In genomic region chr10:79379512-79380124, GRCh38 we compare ENCODE assay signal across 9 cellular contexts. TPM values are rescaled to one million over a fixed set of nuclear protein-coding genes. Genes with fewer than 3 reads are reported as not detected.
DNase-seq lines count a peak whose midpoint lies in the region; ATAC-seq and TF ChIP-seq lines count a peak whose summit lies in the region.
"Had no signal": no experiment of that assay in that cellular context is flagged by ENCODE, and none has a peak within 500 bp of the region (broad histone marks: within the 10 kb centered on the region; RNA-seq: fewer than 3 reads in every experiment).

No MANE protein-coding gene starts in this region.

- no peak overlapping the region for H3K27ac Mint-ChIP-seq in activated naive CD8-positive, alpha-beta T cell treated with anti-CD3 and anti-CD28 coated beads, Interleukin-2, amount 10 ng/mL, durations not matched to agents 7 days and 5 days
- no peak overlapping the region for H3K27ac Mint-ChIP-seq in activated naive CD8-positive, alpha-beta T cell treated with anti-CD3 and anti-CD28 coated beads, Interleukin-2, amount 50 U/mL, for 24 hours

- no peaks in the 10 kb centered on the region for H3K9me3 Mint-ChIP-seq in activated naive CD8-positive, alpha-beta T cell treated with anti-CD3 and anti-CD28 coated beads, Interleukin-2, amount 10 ng/mL, durations not matched to agents 7 days and 5 days
- H3K9me3 Mint-ChIP-seq in activated naive CD8-positive, alpha-beta T cell treated with anti-CD3 and anti-CD28 coated beads, Interleukin-2, amount 50 U/mL, for 24 hours: no peaks in the 10 kb centered on the region

- peak; percentile 16 for DNase-seq in activated naive CD8-positive, alpha-beta T cell treated with anti-CD3 and anti-CD28 coated beads, Interleukin-2, amount 10 ng/mL, durations not matched to agents 7 days and 5 days
- DNase-seq in activated naive CD8-positive, alpha-beta T cell treated with anti-CD3 and anti-CD28 coated beads, Interleukin-2, amount 50 U/mL, for 24 hours: no peak
- DNase-seq in heart left ventricle: peak in 3 of 5 donors; percentile 47 to 71 (median 71)
- DNase-seq in osteoblast (ENCODE audit: insufficient read length, low spot score, missing footprints): peak; percentile 81
- peak; percentile 57 to 67 for DNase-seq in uterus
- no peak for DNase-seq in HuH-7.5 (ENCODE audit: low spot score)

- H3K27me3 Mint-ChIP-seq in activated naive CD8-positive, alpha-beta T cell treated with anti-CD3 and anti-CD28 coated beads, Interleukin-2, amount 10 ng/mL, durations not matched to agents 7 days and 5 days: peaks cover 2% of the 10 kb centered on the region
- H3K27me3 Mint-ChIP-seq in activated naive CD8-positive, alpha-beta T cell treated with anti-CD3 and anti-CD28 coated beads, Interleukin-2, amount 50 U/mL, for 24 hours: no peaks in the 10 kb centered on the region

- no peaks in the 10 kb centered on the region for H3K79me2 ChIP-seq in osteoblast (ENCODE audit: insufficient read depth, low read length)
- H3K79me2 ChIP-seq: parathyroid adenoma had no signal

- no peak overlapping the region for H3K4me3 Mint-ChIP-seq in activated naive CD8-positive, alpha-beta T cell treated with anti-CD3 and anti-CD28 coated beads, Interleukin-2, amount 10 ng/mL, durations not matched to agents 7 days and 5 days
- H3K4me3 Mint-ChIP-seq in activated naive CD8-positive, alpha-beta T cell treated with anti-CD3 and anti-CD28 coated beads, Interleukin-2, amount 50 U/mL, for 24 hours: no peak overlapping the region

- H3K36me3 ChIP-seq in heart left ventricle: peaks cover 0 to 6% (median 0%) of the 10 kb centered on the region in 9 donors
- peaks cover 1% of the 10 kb centered on the region for H3K36me3 ChIP-seq in osteoblast (ENCODE audit: insufficient read depth, low read length)
- no peaks in the 10 kb centered on the region for H3K36me3 ChIP-seq in uterus

- no peaks in the 10 kb centered on the region for H3K9me3 ChIP-seq in heart left ventricle
- no peaks in the 10 kb centered on the region for H3K9me3 ChIP-seq in osteoblast (ENCODE audit: low read depth, low read length)
- no peaks in the 10 kb centered on the region for H3K9me3 ChIP-seq in uterus

- H3K4me1 Mint-ChIP-seq in activated naive CD8-positive, alpha-beta T cell treated with anti-CD3 and anti-CD28 coated beads, Interleukin-2, amount 10 ng/mL, durations not matched to agents 7 days and 5 days: peaks cover 2% of the 10 kb centered on the region
- no peaks in the 10 kb centered on the region for H3K4me1 Mint-ChIP-seq in activated naive CD8-positive, alpha-beta T cell treated with anti-CD3 and anti-CD28 coated beads, Interleukin-2, amount 50 U/mL, for 24 hours

- H3K4me3 ChIP-seq in heart left ventricle: peak overlapping the region in 2 of 12 donors; percentile 3 to 26
- H3K4me3 ChIP-seq in osteoblast (ENCODE audit: insufficient read depth, low read length): peak overlapping the region; percentile 14
- no peak overlapping the region for H3K4me3 ChIP-seq in uterus

- POLR2A ChIA-PET in activated naive CD8-positive, alpha-beta T cell treated with anti-CD3 and anti-CD28 coated beads, Interleukin-2, amount 10 ng/mL, durations not matched to agents 7 days and 5 days (lab: Charles Lee): no interaction called here

- ATAC-seq in activated naive CD8-positive, alpha-beta T cell treated with anti-CD3 and anti-CD28 coated beads, Interleukin-2, amount 10 ng/mL, durations not matched to agents 7 days and 5 days (ENCODE audit: low read depth): no peak
- ATAC-seq in activated naive CD8-positive, alpha-beta T cell treated with anti-CD3 and anti-CD28 coated beads, Interleukin-2, amount 50 U/mL, for 24 hours: no peak
- ATAC-seq in heart left ventricle (peak; percentile 21 to 42 (median 31)), HG03342 (IDR thresholded peaks at IDR 0.05; ENCODE audit: unreplicated experiment) (no peak), HG03432 (IDR thresholded peaks at IDR 0.05; ENCODE audit: unreplicated experiment) (no peak)

- H4K20me1 ChIP-seq in osteoblast (ENCODE audit: insufficient read depth, low read length): no peaks in the 10 kb centered on the region

- peak overlapping the region in 11 of 12 donors; percentile 13 to 84 (median 66) for H3K27ac ChIP-seq in heart left ventricle
- H3K27ac ChIP-seq in osteoblast (ENCODE audit: low read depth, low read length): peak overlapping the region; percentile 45
- H3K27ac ChIP-seq in uterus: peak overlapping the region; percentile 91 to 94
- H3K27ac ChIP-seq: parathyroid adenoma had no signal

- H2AFZ ChIP-seq in osteoblast (ENCODE audit: low read length): peak overlapping the region; percentile 60

- no peak overlapping the region for H3K4me2 ChIP-seq in osteoblast (ENCODE audit: insufficient read depth, low read length)

- TF ChIP-seq CTCF in heart left ventricle (IDR thresholded peaks at IDR 0.05) (no peak), osteoblast (IDR thresholded peaks at IDR 0.05; ENCODE audit: extremely low read depth, low read depth, low read length) (no peak), uterus (IDR thresholded peaks at IDR 0.05) (no peak)

- no peaks in the 10 kb centered on the region for H3K36me3 Mint-ChIP-seq in activated naive CD8-positive, alpha-beta T cell treated with anti-CD3 and anti-CD28 coated beads, Interleukin-2, amount 10 ng/mL, durations not matched to agents 7 days and 5 days
- H3K36me3 Mint-ChIP-seq in activated naive CD8-positive, alpha-beta T cell treated with anti-CD3 and anti-CD28 coated beads, Interleukin-2, amount 50 U/mL, for 24 hours (ENCODE audit: low read depth): no peaks in the 10 kb centered on the region

- TF ChIP-seq POLR2A in heart left ventricle (IDR thresholded peaks at IDR 0.05): no peak
- TF ChIP-seq POLR2A in uterus (IDR thresholded peaks at IDR 0.05): no peak

- intact Hi-C loops in heart left ventricle (cut with DNase I) (loop anchor here in 7 of 10 donors (2.0 to 10.0 kb wide), 6 partner anchors 65 to 225 kb away; partner anchors contain the start of gene ZCCHC24 (in 3 of the 7)), uterus (cut with DNase I; ENCODE audit: low total_unique reads) (loop anchor here (10.0 kb wide), 1 partner anchor 115 kb away; no protein-coding TSS in a partner anchor)

- H3K4me1 ChIP-seq in heart left ventricle (peaks cover 13 to 48% (median 45%) of the 10 kb centered on the region in 12 donors), osteoblast (ENCODE audit: insufficient read depth, low read length) (peaks cover 44% of the 10 kb centered on the region), uterus (peaks cover 26 to 30% of the 10 kb centered on the region in 2 donors)

- H3K27me3 ChIP-seq in heart left ventricle (no peaks in the 10 kb centered on the region), osteoblast (ENCODE audit: insufficient read depth, low read length) (no peaks in the 10 kb centered on the region), uterus (no peaks in the 10 kb centered on the region)

- 13 to 42% (median 22%) methylated on average over 4 to 9 of the region's 9 CpGs for WGBS in heart left ventricle, 4 donors

RNA-seq across cellular contexts. Expression of gene PPIF, which starts 32.3 kb away (rescaled TPM):
- total RNA-seq in activated naive CD8-positive, alpha-beta T cell treated with anti-CD3 and anti-CD28 coated beads, Interleukin-2, amount 10 ng/mL, durations not matched to agents 7 days and 5 days: 10 to 100 TPM; 56.9 to 57.0 TPM
- total RNA-seq in heart left ventricle (100 to 1,000 TPM in 8 of 9 donors, 10 to 100 TPM in 1; 86.3 to 180 (median 128) TPM), osteoblast (37.7 and 39.1 TPM in 2 replicates), uterus (10 to 100 TPM in 3 of 4 donors, under 1 TPM in 1; 0.26 to 22.6 (median 12.7) TPM)
- 100 to 1,000 TPM in 1 of 2 donors, 10 to 100 TPM in 1; 82.8 to 193 TPM for polyA plus RNA-seq in heart left ventricle

Comparison
In these comparisons a context has a peak if more than half of its experiments do, and no peak if none do; other contexts are left out.
1. DNase-seq: peak in activated naive CD8-positive, alpha-beta T cell treated with anti-CD3 and anti-CD28 coated beads, Interleukin-2, amount 10 ng/mL, durations not matched to agents 7 days and 5 days (single experiment), heart left ventricle (3 of 5), osteoblast (single experiment) and uterus (2 of 2); none in activated naive CD8-positive, alpha-beta T cell treated with anti-CD3 and anti-CD28 coated beads, Interleukin-2, amount 50 U/mL, for 24 hours (single experiment) and HuH-7.5 (single experiment).
2. ATAC-seq: peak in heart left ventricle (4 of 4); none in activated naive CD8-positive, alpha-beta T cell treated with anti-CD3 and anti-CD28 coated beads, Interleukin-2, amount 10 ng/mL, durations not matched to agents 7 days and 5 days (single experiment), activated naive CD8-positive, alpha-beta T cell treated with anti-CD3 and anti-CD28 coated beads, Interleukin-2, amount 50 U/mL, for 24 hours (single experiment), HG03342 (single experiment) and HG03432 (single experiment).
3. Peak in every context shown above with its lines, with median percentiles within 50 percentile points of each other: H3K27ac ChIP-seq.